23 cellular contexts compared by ENCODE assay signal in genomic region chr5:145948047-145948446, GRCh38. TPM values are rescaled to one million over a fixed set of nuclear protein-coding genes. Genes with fewer than 3 reads are reported as not detected.
"Had no signal": no experiment of that assay in that cellular context is flagged by ENCODE, and none has a peak within 500 bp of the region (broad histone marks: within the 10 kb centered on the region; RNA-seq: fewer than 3 reads in every experiment).

No MANE protein-coding gene starts in this region.

- H3K27ac ChIP-seq: cardiac muscle cell had no signal

- H3K36me3 ChIP-seq: cardiac muscle cell had no signal

- ATAC-seq: activated T-cell treated with anti-CD3 and anti-CD28 coated beads, Interleukin-2, amount 50 U/mL, for 4 hours; T-helper 17 cell; WTC11 had no signal

- H3K4me3 ChIP-seq: cardiac muscle cell, SJSA1 had no signal

- H3K27me3 ChIP-seq: cardiac muscle cell, SJSA1 had no signal

- H3K9me3 ChIP-seq: SJSA1 had no signal

- DNase-seq: activated CD4-positive, alpha-beta memory T cell treated with anti-CD3 and anti-CD28 coated beads for 36 hours; activated CD4-positive, alpha-beta T cell treated with anti-CD3 and anti-CD28 coated beads for 1 hour; activated CD4-positive, alpha-beta T cell treated with anti-CD3 and anti-CD28 coated beads, Interleukin-2, amount 10 ng/mL, durations not matched to agents 24 days and 14 days; activated CD8-positive, alpha-beta memory T cell treated with anti-CD3 and anti-CD28 coated beads for 24 hours; activated gamma-delta T cell; activated naive CD4-positive, alpha-beta T cell treated with anti-CD3 and anti-CD28 coated beads for 36 hours; activated T-cell treated with anti-CD3 and anti-CD28 coated beads, Interleukin-2, amount 50 U/mL, for 4 hours; amygdala; Karpas-422; NCI-H1092; NCI-H1417; NCI-H2029; NCI-H2107; NCI-H2171 treated with DMSO at 0.1 percent for 48 hours; NCI-H226; NCI-H526; NCI-H774; SHP77; T-helper 17 cell; T-helper 9 cell had no signal

RNA-seq across cellular contexts. Expression of gene SH3RF2, which starts 11.7 kb away (rescaled TPM):
- total RNA-seq: activated naive CD4-positive, alpha-beta T cell treated with anti-CD3 and anti-CD28 coated beads for 36 hours had no signal
